In genomic region chr22:45565973-45566372, GRCh38 we compare ENCODE assay signal across 1 cellular context.
TF ChIP-seq lines count a peak whose summit lies in the region.

No MANE protein-coding gene starts in this region.

TF ChIP-seq in H1, 55 proteins besides CTCF, POLR2A, EP300 and RAD21:
- TF ChIP-seq TCF12 (IDR thresholded peaks at IDR 0.05; ENCODE audit: low read depth, low read length) (0 out of 2 replicates have a peak, but pooled peaks have one; percentile 23), ZNF274 (IDR thresholded peaks at IDR 0.05; ENCODE audit: borderline replicate concordance, extremely low read depth, low read length) (no peak)
